ENCODE assay signal across 8 cellular contexts in the genomic region with DNA sequence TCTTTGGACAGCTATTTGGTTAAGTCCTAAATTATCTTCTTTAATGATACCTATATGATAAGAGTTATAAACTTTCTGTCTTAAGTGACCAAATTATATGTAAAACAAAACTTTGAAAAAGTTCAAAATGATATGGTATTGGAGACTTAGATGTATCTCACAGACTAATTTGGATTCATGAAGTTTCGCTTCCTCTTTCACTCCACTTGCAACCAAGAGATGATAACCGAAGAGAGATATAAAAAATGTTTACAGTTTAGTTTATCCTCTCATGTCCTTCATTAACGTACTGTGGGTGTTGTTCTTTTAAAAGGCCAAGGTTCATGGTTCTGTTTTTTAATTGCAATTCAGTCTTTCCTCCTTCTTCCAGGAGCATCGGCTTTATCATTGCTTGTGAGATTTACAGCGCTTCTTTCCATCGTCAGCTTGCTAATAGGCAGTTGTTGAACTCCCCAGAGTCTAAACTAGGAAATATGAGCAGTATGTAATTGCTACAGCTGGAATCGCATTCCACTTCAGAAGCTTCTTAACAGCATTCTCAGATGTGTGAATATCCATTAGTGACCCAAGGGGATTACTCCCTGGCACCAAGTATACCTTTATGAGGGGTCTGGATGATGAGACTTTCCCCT.
DNase-seq lines count a peak whose midpoint lies in the region; ATAC-seq, FAIRE-seq and TF ChIP-seq lines count a peak whose summit lies in the region.

No MANE protein-coding gene starts in this region.

- H3K9ac ChIP-seq in IMR-90 (ENCODE audit: low read depth, low read length) (no peak overlapping the region), GM12878 (ENCODE audit: control insufficient read depth, insufficient read depth, low read length) (peak overlapping the region; percentile 57)

- H3K9me3 ChIP-seq in BE2C, result no peaks in the 10 kb centered on the region; the same call in 1 of the 2 replicates
- no peaks in the 10 kb centered on the region for H3K9me3 ChIP-seq in IMR-90 (ENCODE audit: control insufficient read depth, insufficient read depth, low read length)
- H3K9me3 ChIP-seq in GM12878 (replicated peaks; ENCODE audit: control insufficient read depth, insufficient read depth, low read length), result peaks cover 1% of the 10 kb centered on the region; the same call in 2 of the 3 replicates
- H3K9me3 ChIP-seq in Caco-2, result no peaks in the 10 kb centered on the region

- H4K20me1 ChIP-seq in IMR-90 (ENCODE audit: insufficient read depth, low read length) (no peaks in the 10 kb centered on the region), GM12878 (ENCODE audit: control insufficient read depth, insufficient read depth) (no peaks in the 10 kb centered on the region)

- peak overlapping the region; percentile 53; the same call in 1 of the 2 replicates for H2BK20ac ChIP-seq in IMR-90 (ENCODE audit: low read depth, low read length)

- H3K36me3 ChIP-seq in BE2C (no peaks in the 10 kb centered on the region), IMR-90 (ENCODE audit: control insufficient read depth, insufficient read depth, low read length) (no peaks in the 10 kb centered on the region), GM12878 (ENCODE audit: control insufficient read depth in 2 of 2, insufficient read depth in 2 of 2, low read length in 1 of 2) (no peaks in the 10 kb centered on the region), Caco-2 (ENCODE audit: control insufficient read depth, insufficient read depth, low read length) (no peaks in the 10 kb centered on the region)

- no peak overlapping the region for H3K27ac Mint-ChIP-seq in stimulated activated naive B cell treated with anti-CD40 and anti-IgM and Interleukin-4, amounts not matched to agents 10 μg/mL and 1 μg/mL and 100 μg/mL, for 72 hours
- no peak overlapping the region for H3K27ac Mint-ChIP-seq in Caco-2 (ENCODE audit: unreplicated experiment)

- H3K23ac ChIP-seq in IMR-90 (ENCODE audit: low read depth, low read length), result peak overlapping the region; percentile 13; the same call in 1 of the 2 replicates

- H3K79me2 ChIP-seq in GM12878 (ENCODE audit: control insufficient read depth, insufficient read depth, low read length), result no peaks in the 10 kb centered on the region

- H3K27ac ChIP-seq in IMR-90 (ENCODE audit: insufficient read depth, low read length) (peak overlapping the region; percentile 53; the same call in 1 of the 2 replicates), GM12878 (ENCODE audit: control insufficient read depth, insufficient read depth) (peak overlapping the region; percentile 78)

- no peak overlapping the region for H2AK9ac ChIP-seq in IMR-90 (replicated peaks; ENCODE audit: low read depth, low read length, poor library complexity)

- no CpG with 5 or more reads among the region's 7 CpGs for WGBS in IMR-90 (ENCODE audit: extremely low coverage in 2 of 2, insufficient read length in 1 of 2), 2 experiments
- WGBS in GM12878 (ENCODE audit: insufficient coverage, insufficient replicate concordance, low lambda C conversion rate, missing lambda C conversion rate), result 44% methylated on average over 7 of the region's 7 CpGs

- no peak overlapping the region for H2AK5ac ChIP-seq in IMR-90 (ENCODE audit: low read depth, low read length)

- peaks cover 10% of the 10 kb centered on the region; the same call in 1 of the 2 replicates for H3K4me1 ChIP-seq in BE2C
- H3K4me1 ChIP-seq in IMR-90 (ENCODE audit: control insufficient read depth, insufficient read depth, low read length), result no peaks in the 10 kb centered on the region; the same call in 1 of the 2 replicates
- peaks cover 14% of the 10 kb centered on the region for H3K4me1 ChIP-seq in GM12878 (ENCODE audit: control insufficient read depth, insufficient read depth, low read length)
- no peaks in the 10 kb centered on the region for H3K4me1 ChIP-seq in Caco-2

- H3K27me3 Mint-ChIP-seq in stimulated activated naive B cell treated with anti-CD40 and anti-IgM and Interleukin-4, amounts not matched to agents 10 μg/mL and 1 μg/mL and 100 μg/mL, for 72 hours, result no peaks in the 10 kb centered on the region
- H3K27me3 Mint-ChIP-seq in Caco-2 (ENCODE audit: insufficient read depth, unreplicated experiment), result peaks cover 4% of the 10 kb centered on the region

- H3K4me1 Mint-ChIP-seq in stimulated activated naive B cell treated with anti-CD40 and anti-IgM and Interleukin-4, amounts not matched to agents 10 μg/mL and 1 μg/mL and 100 μg/mL, for 72 hours, result peaks cover 11 to 18% of the 10 kb centered on the region in 2 donors
- H3K4me1 Mint-ChIP-seq in Caco-2 (ENCODE audit: low read depth, unreplicated experiment), result no peaks in the 10 kb centered on the region

- RAD21 ChIA-PET in GM12878 (lab: Charles Lee; ENCODE audit: unreplicated experiment), result interaction anchor here (0.7 to 1.9 kb wide), 8 partner anchors 9 to 345 kb away, joined by 3 to 8 read pairs (median 3); a partner anchor contains a TSS

- H3K4ac ChIP-seq in IMR-90 (ENCODE audit: low read depth, low read length), result peak overlapping the region; percentile 74

- intact Hi-C loops in IMR-90 (cut with micrococcal nuclease) (no loop called here), GM12878 (cut with micrococcal nuclease; ENCODE audit: unreplicated experiment) (loop anchor here (2.0 to 5.0 kb wide), 3 partner anchors 37 to 111 kb away; no protein-coding TSS in a partner anchor), Caco-2 (cut with micrococcal nuclease; ENCODE audit: unreplicated experiment) (no loop called here)

- peaks cover 0 to 3% of the 10 kb centered on the region in 2 donors for H3K9me3 Mint-ChIP-seq in stimulated activated naive B cell treated with anti-CD40 and anti-IgM and Interleukin-4, amounts not matched to agents 10 μg/mL and 1 μg/mL and 100 μg/mL, for 72 hours
- H3K9me3 Mint-ChIP-seq in Caco-2 (ENCODE audit: unreplicated experiment), result no peaks in the 10 kb centered on the region

- peak overlapping the region; percentile 75 for H3K4me2 ChIP-seq in IMR-90 (ENCODE audit: low read depth, low read length)
- H3K4me2 ChIP-seq in GM12878 (ENCODE audit: control insufficient read depth, insufficient read depth), result peak overlapping the region; percentile 93

- peak overlapping the region; percentile 56 to 61 for H3K4me3 Mint-ChIP-seq in stimulated activated naive B cell treated with anti-CD40 and anti-IgM and Interleukin-4, amounts not matched to agents 10 μg/mL and 1 μg/mL and 100 μg/mL, for 72 hours
- H3K4me3 Mint-ChIP-seq in Caco-2 (ENCODE audit: unreplicated experiment), result no peak overlapping the region

- H3K14ac ChIP-seq in IMR-90 (replicated peaks; ENCODE audit: low read depth, low read length), result peak overlapping the region; percentile 73

- CTCF ChIA-PET in IMR-90 (lab: Yijun Ruan, JAX) (interaction anchor here (0.6 to 1.5 kb wide), 3 partner anchors 12 to 239 kb away, joined by 3 to 4 read pairs (median 3); no protein-coding TSS in a partner anchor), GM12878 (lab: Yijun Ruan, JAX) (interaction anchor here (1.0 to 1.4 kb wide), 3 partner anchors 8 to 360 kb away, joined by 3 read pairs; no protein-coding TSS in a partner anchor), Caco-2 (lab: Charles Lee) (no interaction called here)

- H3K27me3 ChIP-seq in BE2C, result no peaks in the 10 kb centered on the region
- no peaks in the 10 kb centered on the region for H3K27me3 ChIP-seq in IMR-90 (ENCODE audit: control insufficient read depth, insufficient read depth, low read length)
- no peaks in the 10 kb centered on the region; a peak in 1 of 4 replicates for H3K27me3 ChIP-seq in GM12878 (replicated peaks in 1 of 2; ENCODE audit: control insufficient read depth in 2 of 2, insufficient read depth in 2 of 2, low read length in 1 of 2)
- no peaks in the 10 kb centered on the region for H3K27me3 ChIP-seq in Caco-2 (replicated peaks; ENCODE audit: control insufficient read depth, insufficient read depth, low read length)

- H3K9me1 ChIP-seq in IMR-90 (ENCODE audit: insufficient read depth, low read length), result no peaks in the 10 kb centered on the region

- DNase-seq in BE2C (no peak), IMR-90 (peak; percentile 25), GM12878 (ENCODE audit: low read depth, low spot score) (peak; percentile 37), DMS153 (lab: John Stamatoyannopoulos, UW) (no peak), Caco-2 (no peak), UCSD-AML1 (lab: John Stamatoyannopoulos, UW; ENCODE audit: unreplicated experiment) (no peak)
- no peak for DNase-seq in stimulated activated naive B cell treated with anti-CD40 and anti-IgM and Interleukin-4, amounts not matched to agents 10 μg/mL and 1 μg/mL and 100 μg/mL, for 72 hours

- H4K8ac ChIP-seq in IMR-90 (ENCODE audit: low read depth in 2 of 2, low read length in 2 of 2), result peak overlapping the region; percentile 13 to 85; a peak in 2 of 4 replicates

- ATAC-seq in GM21367 (IDR thresholded peaks at IDR 0.05; ENCODE audit: unreplicated experiment), result peak; percentile 77
- peak; percentile 90 for ATAC-seq in IMR-90 (ENCODE audit: low read depth)
- peak; percentile 95 for ATAC-seq in GM12878
- peak; percentile 70 to 79 for ATAC-seq in stimulated activated naive B cell treated with anti-CD40 and anti-IgM and Interleukin-4, amounts not matched to agents 10 μg/mL and 1 μg/mL and 100 μg/mL, for 72 hours (replicated peaks)

- TF ChIP-seq CTCF in BE2C (IDR thresholded peaks at IDR 0.05; ENCODE audit: low read depth, low read length) (no peak), IMR-90 (conservative IDR thresholded peaks at IDR 0.05; ENCODE audit: low read depth, low read length) (no peak), GM12878 (IDR thresholded peaks at IDR 0.05 in 2 of 3, conservative IDR thresholded peaks at IDR 0.05 in 1 of 3; ENCODE audit: control insufficient read depth in 2 of 3, extremely low read depth in 1 of 3, insufficient read depth in 1 of 3, low read depth in 3 of 3, low read length in 3 of 3) (no peak), Caco-2 (IDR thresholded peaks at IDR 0.05; ENCODE audit: insufficient read depth in 1 of 2, low read depth in 1 of 2, low read length in 1 of 2, severe bottlenecking in 1 of 2, unreplicated experiment in 1 of 2) (no peak)

- SMC1A ChIA-PET in GM12878 (lab: Charles Lee; ENCODE audit: uncharacterized antibody, unreplicated experiment), result interaction anchor here (0.8 to 2.6 kb wide), 11 partner anchors 10 to 454 kb away, joined by 3 to 9 read pairs (median 4); no protein-coding TSS in a partner anchor

- no peak for TF ChIP-seq RAD21 in IMR-90 (IDR thresholded peaks at IDR 0.05; ENCODE audit: low read length)
- TF ChIP-seq RAD21 in GM12878 (IDR thresholded peaks at IDR 0.05; ENCODE audit: insufficient read depth, low read depth, low read length), result no peak

- peak overlapping the region; percentile 10; the same call in 1 of the 2 replicates for H4K5ac ChIP-seq in IMR-90 (ENCODE audit: low read depth, low read length)

- peak overlapping the region; percentile 17; the same call in 1 of the 3 replicates for H2BK15ac ChIP-seq in IMR-90 (ENCODE audit: low read depth, low read length)

- no peaks in the 10 kb centered on the region for H3K36me3 Mint-ChIP-seq in stimulated activated naive B cell treated with anti-CD40 and anti-IgM and Interleukin-4, amounts not matched to agents 10 μg/mL and 1 μg/mL and 100 μg/mL, for 72 hours
- no peaks in the 10 kb centered on the region for H3K36me3 Mint-ChIP-seq in Caco-2 (ENCODE audit: insufficient read depth, unreplicated experiment)

- H3K79me1 ChIP-seq in IMR-90 (ENCODE audit: low read depth in 1 of 2, low read length in 2 of 2), result no peaks in the 10 kb centered on the region

- H3K4me3 ChIP-seq in BE2C (ENCODE audit: low read depth, low read length) (peak overlapping the region; percentile 7; the same call in 1 of the 2 replicates), IMR-90 (ENCODE audit: insufficient read depth, low read depth, low read length) (peak overlapping the region; percentile 11; the same call in 1 of the 2 replicates), GM12878 (peak overlapping the region; percentile 31), Caco-2 (ENCODE audit: low read depth, low read length) (no peak overlapping the region)

- 0 out of 2 replicates have a peak overlapping the region, but pooled peaks have one; percentile 20 for H3K56ac ChIP-seq in IMR-90 (ENCODE audit: extremely low read depth, insufficient read depth, low read length)

- TF ChIP-seq POLR2A in IMR-90 (IDR thresholded peaks at IDR 0.05; ENCODE audit: low read depth, low read length) (no peak), GM12878 (IDR thresholded peaks at IDR 0.05; ENCODE audit: low read depth, low read length) (no peak)

- in situ Hi-C loops in IMR-90 (cut with MboI; ENCODE audit: low sequenced_read_pairs), result no loop called here
- in situ Hi-C loops in GM12878 (cut with MboI), result no loop called here

- dilution Hi-C loops in IMR-90 (cut with HindIII; ENCODE audit: low sequenced_read_pairs, unreplicated experiment), result no loop called here

- peak; percentile 84 for FAIRE-seq in GM12878 (lab: Jason Lieb, UNC)

- H2BK5ac ChIP-seq in IMR-90 (ENCODE audit: low read depth, low read length, poor library complexity, severe bottlenecking), result peak overlapping the region; percentile 68

- 0 out of 2 replicates have a peak overlapping the region, but pooled peaks have one; percentile 40 for H4K91ac ChIP-seq in IMR-90 (ENCODE audit: insufficient read depth, low read depth, low read length)

- H3K18ac ChIP-seq in IMR-90 (ENCODE audit: low read depth, low read length), result peak overlapping the region; percentile 18; the same call in 1 of the 2 replicates

- H2BK120ac ChIP-seq in IMR-90 (ENCODE audit: low read depth, low read length), result peak overlapping the region; percentile 76

- POLR2A ChIA-PET in IMR-90 (lab: Charles Lee; ENCODE audit: unreplicated experiment) (no interaction called here), GM12878 (lab: Charles Lee) (no interaction called here), Caco-2 (lab: Charles Lee) (no interaction called here)

- peak overlapping the region; percentile 69 for H2AFZ ChIP-seq in IMR-90 (replicated peaks; ENCODE audit: low read length, poor library complexity)
- peak overlapping the region; percentile 75 for H2AFZ ChIP-seq in GM12878 (ENCODE audit: control insufficient read depth, low read depth, low read length)

- peak in 1 of 2 experiments; percentile 45; a peak in 1 of 4 replicates for TF ChIP-seq EP300 in GM12878 (IDR thresholded peaks at IDR 0.05; ENCODE audit: borderline replicate concordance in 1 of 2, control insufficient read depth in 1 of 2, low read depth in 2 of 2, low read length in 2 of 2)

- BruUV-seq in IMR-90 (replicated peaks; lab: Mats Ljungman, UMichigan) (no TSS peak), GM12878 (replicated peaks; lab: Mats Ljungman, UMichigan) (no TSS peak), Caco-2 (replicated peaks; lab: Mats Ljungman, UMichigan) (no TSS peak)

Comparison
In these comparisons a context has a peak if more than half of its experiments do, and no peak if none do; other contexts are left out.
1. DNase-seq: peak in IMR-90 (single experiment) and GM12878 (single experiment); none in BE2C (single experiment), stimulated activated naive B cell treated with anti-CD40 and anti-IgM and Interleukin-4, amounts not matched to agents 10 μg/mL and 1 μg/mL and 100 μg/mL, for 72 hours (single experiment), DMS153 (single experiment), Caco-2 (0 of 2) and UCSD-AML1 (single experiment).
2. Peak in every context shown above with its lines, with median percentiles within 50 percentile points of each other: ATAC-seq.